In the genomic region with DNA sequence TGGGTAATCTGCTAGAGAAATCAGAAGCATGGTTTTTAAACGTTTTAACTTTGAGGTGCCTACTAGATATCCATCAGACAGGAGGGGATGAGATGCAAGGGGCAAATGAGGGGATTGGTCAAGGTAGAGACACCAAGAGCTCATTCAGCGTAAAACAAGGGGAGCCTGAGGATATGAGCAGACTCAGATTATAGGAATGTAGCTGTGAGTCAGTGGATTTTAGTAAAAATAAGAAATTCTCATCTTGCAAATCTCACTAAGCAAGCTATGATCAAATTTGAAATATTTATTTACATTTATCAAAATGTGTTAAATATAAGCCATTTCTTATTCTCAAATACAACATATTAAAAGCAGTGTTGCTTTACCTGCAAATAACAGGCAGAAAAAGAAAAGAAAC, we compare ENCODE assay signal across 19 cellular contexts. TPM values are rescaled to one million over a fixed set of nuclear protein-coding genes. Genes with fewer than 3 reads are reported as not detected.
"Had no signal": no experiment of that assay in that cellular context is flagged by ENCODE, and none has a peak within 500 bp of the region (broad histone marks: within the 10 kb centered on the region; RNA-seq: fewer than 3 reads in every experiment).

No MANE protein-coding gene starts in this region.

- H3K4me3 ChIP-seq: ascending aorta, gastroesophageal sphincter, heart right ventricle, prostate gland, right atrium auricular region, transverse colon had no signal

- H3K9me3 ChIP-seq: ascending aorta, prostate gland, right atrium auricular region, transverse colon had no signal

- H3K36me3 ChIP-seq: ascending aorta, gastroesophageal sphincter, heart right ventricle, prostate gland, right atrium auricular region, transverse colon had no signal

- DNase-seq: activated CD4-positive, alpha-beta T cell treated with anti-CD3 and anti-CD28 coated beads for 48 hours; activated CD4-positive, CD25-positive, alpha-beta regulatory T cell; activated CD8-positive, alpha-beta T cell treated with anti-CD3 and anti-CD28 coated beads for 36 hours; activated effector memory CD4-positive, alpha-beta T cell treated with Interleukin-2 at 50 U/mL for 16 hours; activated naive CD4-positive, alpha-beta T cell treated with anti-CD3 and anti-CD28 coated beads, Interleukin-2, amount 10 ng/mL, durations not matched to agents 7 days and 5 days; activated T-cell treated with anti-CD3 and anti-CD28 coated beads, Interleukin-2, amount 50 U/mL, for 4 hours; caudate nucleus; erythroblast; heart right ventricle; left cardiac atrium; naive thymus-derived CD8-positive, alpha-beta T cell; T-helper 1 cell; T-helper 9 cell; transverse colon had no signal

- H3K27me3 ChIP-seq: ascending aorta, gastroesophageal sphincter, heart right ventricle, right atrium auricular region, transverse colon had no signal

- H3K4me1 ChIP-seq: ascending aorta, gastroesophageal sphincter, heart right ventricle, prostate gland, right atrium auricular region, transverse colon had no signal

- H3K27ac ChIP-seq: ascending aorta, gastroesophageal sphincter, heart right ventricle, prostate gland, right atrium auricular region, transverse colon had no signal

RNA-seq across cellular contexts. Expression of gene TFEC, which starts 21.4 kb away (rescaled TPM):
- total RNA-seq: activated CD8-positive, alpha-beta T cell treated with anti-CD3 and anti-CD28 coated beads for 36 hours; osteocyte had no signal
- polyA plus RNA-seq: naive thymus-derived CD8-positive, alpha-beta T cell had no signal
